In the genomic region with DNA sequence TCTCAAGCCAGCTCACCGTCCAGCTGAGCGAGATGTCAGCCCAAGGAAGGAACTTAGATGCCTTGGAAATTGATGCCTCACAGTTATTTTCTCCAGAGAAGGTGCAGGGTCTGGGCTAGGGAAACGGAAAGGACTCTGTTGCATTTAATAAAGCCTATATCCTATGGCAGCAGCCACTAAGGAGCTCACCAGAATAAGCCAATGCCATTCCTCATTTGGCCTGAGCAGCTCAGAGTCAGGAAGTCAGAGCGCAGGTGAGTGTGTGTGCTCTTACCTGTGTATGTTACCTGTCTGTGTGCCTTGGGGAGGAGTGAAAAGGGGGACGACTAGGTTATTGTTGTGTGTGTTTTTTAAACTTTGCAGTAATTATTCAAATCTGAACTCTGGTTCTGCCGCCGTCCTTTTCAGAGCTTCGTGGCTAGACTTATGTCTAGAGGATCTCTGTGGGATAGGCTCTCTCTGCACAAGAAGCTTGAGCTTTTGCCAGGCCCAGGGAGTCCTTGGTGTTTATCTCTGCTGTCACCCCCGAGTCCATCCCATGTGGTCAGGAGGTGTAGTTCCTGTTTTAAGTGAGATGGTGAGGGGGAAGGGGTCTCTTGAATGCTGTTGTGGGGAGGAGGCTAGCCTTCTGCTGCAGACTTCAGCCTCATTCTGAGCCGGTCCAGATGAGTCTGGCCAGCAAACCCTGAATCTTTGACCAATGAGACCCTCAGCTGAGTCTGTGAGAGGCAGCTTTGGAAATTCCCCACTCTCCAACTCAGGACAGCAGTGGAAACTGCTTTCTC, we compare ENCODE assay signal across 9 cellular contexts. TPM values are rescaled to one million over a fixed set of nuclear protein-coding genes. Genes with fewer than 3 reads are reported as not detected.
DNase-seq lines count a peak whose midpoint lies in the region; ATAC-seq, FAIRE-seq and TF ChIP-seq lines count a peak whose summit lies in the region.
"Had no signal": no experiment of that assay in that cellular context is flagged by ENCODE, and none has a peak within 500 bp of the region (broad histone marks: within the 10 kb centered on the region; RNA-seq: fewer than 3 reads in every experiment).

No MANE protein-coding gene starts in this region.

- H3K9me2 ChIP-seq in MM.1S (replicated peaks; ENCODE audit: insufficient read depth, low read length) = no peaks in the 10 kb centered on the region

- POLR2A ChIA-PET in CD8-positive, alpha-beta memory T cell (lab: Charles Lee) = interaction anchor here (0.5 to 3.1 kb wide), 3 partner anchors 19 to 563 kb away, joined by 3 to 24 read pairs (median 7); a partner anchor contains a TSS
- POLR2A ChIA-PET in K562 (lab: Yijun Ruan, JAX) = interaction anchor here (0.6 to 3.0 kb wide), 9 partner anchors 8 to 349 kb away, joined by 3 to 19 read pairs (median 3); no protein-coding TSS in a partner anchor

- BruUV-seq in K562 (replicated peaks; lab: Mats Ljungman, UMichigan) = no TSS peak

- peaks cover 34% of the 10 kb centered on the region for H3K79me2 ChIP-seq in MM.1S (ENCODE audit: low read length)
- H3K79me2 ChIP-seq in K562 (ENCODE audit: control insufficient read depth, insufficient read depth, low read length) = no peaks in the 10 kb centered on the region
- no peaks in the 10 kb centered on the region for H3K79me2 ChIP-seq in osteoblast (ENCODE audit: insufficient read depth, low read length)

- no peaks in the 10 kb centered on the region for H3K9me3 Mint-ChIP-seq in CD8-positive, alpha-beta memory T cell

- H3K27me3 Mint-ChIP-seq in CD8-positive, alpha-beta memory T cell = peaks cover 6 to 9% of the 10 kb centered on the region in 2 donors

- FAIRE-seq in K562 (lab: Jason Lieb, UNC) = peak; percentile 64

- intact Hi-C loops in K562 (cut with micrococcal nuclease) = loop anchor here (1.0 to 2.0 kb wide), 3 partner anchors 26 to 108 kb away; no protein-coding TSS in a partner anchor

- WGBS in K562 (ENCODE audit: insufficient coverage, low coverage, missing lambda C conversion rate) = 11% methylated on average over 10 of the region's 10 CpGs

- H3K4me1 Mint-ChIP-seq in CD8-positive, alpha-beta memory T cell = peaks cover 21 to 29% (median 27%) of the 10 kb centered on the region in 3 donors

- CTCF ChIA-PET in CD8-positive, alpha-beta memory T cell (lab: Charles Lee) = interaction anchor here (0.6 to 4.6 kb wide), 14 partner anchors 10 to 429 kb away, joined by 3 to 69 read pairs (median 5); a partner anchor contains a TSS
- CTCF ChIA-PET in K562 (lab: Yijun Ruan, JAX; ENCODE audit: low intra/inter-chr PET ratio) = interaction anchor here (1.4 to 1.9 kb wide), 2 partner anchors 26 to 96 kb away, joined by 4 to 16 read pairs; no protein-coding TSS in a partner anchor

- no peak overlapping the region for H3K27ac ChIP-seq in CD8-positive, alpha-beta memory T cell (ENCODE audit: low read depth, low read length)
- H3K27ac ChIP-seq in MM.1S (ENCODE audit: low read length) = peak overlapping the region; percentile 86
- no peak overlapping the region for H3K27ac ChIP-seq in K562 (ENCODE audit: extremely low read depth, low read depth, low read length)
- no peak overlapping the region for H3K27ac ChIP-seq in osteoblast (ENCODE audit: low read depth, low read length)

- DNase-seq in CD8-positive, alpha-beta memory T cell = no peak
- DNase-seq in MM.1S (peak; percentile 59), K562 (ENCODE audit: extremely low read depth in 1 of 4, low spot score in 3 of 4) (peak in 2 of 4 experiments; percentile 60 to 74), osteoblast (ENCODE audit: insufficient read length, low spot score, missing footprints) (no peak), NOMO-1 treated with DMSO at 0.1 percent for 48 hours (lab: John Stamatoyannopoulos, UW; ENCODE audit: unreplicated experiment) (no peak), NCI-H1694 (lab: John Stamatoyannopoulos, UW) (no peak)

- H3K4me3 ChIP-seq in CD8-positive, alpha-beta memory T cell (ENCODE audit: low read length) = no peak overlapping the region
- H3K4me3 ChIP-seq in MM.1S (ENCODE audit: low read length) = peak overlapping the region; percentile 69
- H3K4me3 ChIP-seq in K562 = no peak overlapping the region
- H3K4me3 ChIP-seq in osteoblast (ENCODE audit: insufficient read depth, low read length) = no peak overlapping the region

- ATAC-seq in K562 (peak; percentile 35), HG02678 (IDR thresholded peaks at IDR 0.05; ENCODE audit: unreplicated experiment) (no peak), GM21786 (IDR thresholded peaks at IDR 0.05; ENCODE audit: unreplicated experiment) (no peak)

- in situ Hi-C loops in K562 (cut with MboI) = no loop called here

- TF ChIP-seq CTCF in MM.1S (IDR thresholded peaks at IDR 0.05; ENCODE audit: low read length) (no peak), K562 (IDR thresholded peaks at IDR 0.05 in 2 of 3, conservative IDR thresholded peaks at IDR 0.05 in 1 of 3; ENCODE audit: insufficient read depth in 2 of 3, low read depth in 1 of 3, low read length in 3 of 3) (no peak), osteoblast (IDR thresholded peaks at IDR 0.05; ENCODE audit: extremely low read depth, low read depth, low read length) (no peak)

- H3K36me3 Mint-ChIP-seq in CD8-positive, alpha-beta memory T cell = peaks cover 0 to 6% (median 0%) of the 10 kb centered on the region in 3 donors

- H3K9ac ChIP-seq in MM.1S (ENCODE audit: low read length) (peak overlapping the region; percentile 63), K562 (ENCODE audit: insufficient read depth in 1 of 2, low read depth in 2 of 2, low read length in 2 of 2) (no peak overlapping the region; a peak in 1 of 4 replicates)

- H3F3A ChIP-seq in MM.1S (ENCODE audit: insufficient read depth, low read length) = peaks cover 38% of the 10 kb centered on the region

- no peaks in the 10 kb centered on the region for H4K20me1 ChIP-seq in MM.1S (ENCODE audit: insufficient read depth, low read length)
- no peaks in the 10 kb centered on the region; the same call in 1 of the 2 replicates for H4K20me1 ChIP-seq in K562 (replicated peaks; ENCODE audit: control insufficient read depth, insufficient read depth, low read length)
- H4K20me1 ChIP-seq in osteoblast (ENCODE audit: insufficient read depth, low read length) = no peaks in the 10 kb centered on the region

- H3K4me1 ChIP-seq in CD8-positive, alpha-beta memory T cell (ENCODE audit: insufficient read depth, low read length) = peaks cover 17% of the 10 kb centered on the region
- peaks cover 20% of the 10 kb centered on the region for H3K4me1 ChIP-seq in MM.1S (ENCODE audit: low read length)
- peaks cover 27 to 29% of the 10 kb centered on the region in 2 experiments for H3K4me1 ChIP-seq in K562 (replicated peaks in 1 of 2; ENCODE audit: control insufficient read depth in 2 of 2, insufficient read depth in 2 of 2, low read length in 2 of 2)
- H3K4me1 ChIP-seq in osteoblast (ENCODE audit: insufficient read depth, low read length) = peaks cover 23% of the 10 kb centered on the region

- no peaks in the 10 kb centered on the region for H3K9me3 ChIP-seq in CD8-positive, alpha-beta memory T cell (ENCODE audit: low read length)
- H3K9me3 ChIP-seq in MM.1S (replicated peaks; ENCODE audit: insufficient read depth, low read length) (no peaks in the 10 kb centered on the region), K562 (replicated peaks; ENCODE audit: control insufficient read depth, insufficient read depth, low read depth, low read length) (no peaks in the 10 kb centered on the region), osteoblast (ENCODE audit: low read depth, low read length) (no peaks in the 10 kb centered on the region)
- H3K9me3 ChIP-seq: MG63 had no signal

- no peaks in the 10 kb centered on the region for H3K27me3 ChIP-seq in CD8-positive, alpha-beta memory T cell (ENCODE audit: insufficient read depth, low read length, poor library complexity, severe bottlenecking)
- H3K27me3 ChIP-seq in MM.1S (replicated peaks; ENCODE audit: insufficient read depth, low read length) = peaks cover 8% of the 10 kb centered on the region; the same call in 1 of the 2 replicates
- peaks cover 3 to 13% of the 10 kb centered on the region in 2 experiments; a peak in 3 of 5 replicates for H3K27me3 ChIP-seq in K562 (ENCODE audit: control insufficient read depth in 2 of 2, insufficient read depth in 2 of 2, low read length in 2 of 2)
- H3K27me3 ChIP-seq in osteoblast (ENCODE audit: insufficient read depth, low read length) = peaks cover 7% of the 10 kb centered on the region
- H3K27me3 ChIP-seq: MG63 had no signal

- TF ChIP-seq RAD21 in K562 (CRISPR knock-in tag; conservative IDR thresholded peaks at IDR 0.05 in 1 of 2, IDR thresholded peaks at IDR 0.05 in 1 of 2) = peak in 1 of 2 experiments; percentile 14; a peak in 1 of 4 replicates

- H3K9me1 ChIP-seq in K562 (ENCODE audit: control insufficient read depth, insufficient read depth, low read length) = no peaks in the 10 kb centered on the region

- H2AFZ ChIP-seq in MM.1S (ENCODE audit: low read length) = peak overlapping the region; percentile 46
- H2AFZ ChIP-seq in K562 (ENCODE audit: low read depth, low read length) = peak overlapping the region; percentile 49
- no peak overlapping the region for H2AFZ ChIP-seq in osteoblast (ENCODE audit: low read length)

- TF ChIP-seq EP300 in K562 (IDR thresholded peaks at IDR 0.05; ENCODE audit: low read length) = no peak

- H3K4me2 ChIP-seq in MM.1S (ENCODE audit: low read depth, low read length) = peak overlapping the region; percentile 80
- H3K4me2 ChIP-seq in K562 (ENCODE audit: insufficient read depth, low read length) = peak overlapping the region; percentile 34; the same call in 1 of the 2 replicates
- H3K4me2 ChIP-seq in osteoblast (ENCODE audit: insufficient read depth, low read length) = peak overlapping the region; percentile 33

- H3K4me3 Mint-ChIP-seq in CD8-positive, alpha-beta memory T cell = peak overlapping the region; percentile 86 to 97 (median 95)

- TF ChIP-seq POLR2A in K562 (conservative IDR thresholded peaks at IDR 0.05) = no peak

- no peaks in the 10 kb centered on the region for H3K36me3 ChIP-seq in CD8-positive, alpha-beta memory T cell (ENCODE audit: insufficient read depth, low read length)
- no peaks in the 10 kb centered on the region for H3K36me3 ChIP-seq in MM.1S (replicated peaks; ENCODE audit: insufficient read depth, low read length)
- H3K36me3 ChIP-seq in K562 (ENCODE audit: control insufficient read depth, insufficient read depth, low read length) = no peaks in the 10 kb centered on the region
- no peaks in the 10 kb centered on the region for H3K36me3 ChIP-seq in osteoblast (ENCODE audit: insufficient read depth, low read length)
- H3K36me3 ChIP-seq: MG63 had no signal

- H3K27ac Mint-ChIP-seq in CD8-positive, alpha-beta memory T cell = peak overlapping the region in 6 of 8 donors; percentile 49 to 82 (median 70)

RNA-seq across cellular contexts. Expression of a gene that starts 2.4 kb away (rescaled TPM):
- 1 to 10 TPM; 7.1 to 8.4 TPM for total RNA-seq in CD8-positive, alpha-beta memory T cell
- polyA plus RNA-seq in CD8-positive, alpha-beta memory T cell = 1.4 TPM
- total RNA-seq in K562 (2011; cell fraction: chromatin; rRNA removed; ENCODE audit: low replicate concordance) = 0.44 and 1.0 TPM in 2 replicates
- total RNA-seq in K562 (2011; cell fraction: nucleolus; rRNA removed) = 0.66 and 1.0 TPM in 2 replicates
- 0.51 and 1.1 TPM in 2 replicates for total RNA-seq in K562 (2011; cell fraction: nucleoplasm; rRNA removed)
- total RNA-seq in K562 (2014; rRNA removed) = 1.5 and 1.6 TPM in 2 replicates
- 0.48 and 0.62 TPM in 2 replicates for total RNA-seq in K562 (2014; rRNA removed; fragmentation: Illumina TruSeq; extraction: Trizol)
- total RNA-seq in K562 (2015; rRNA removed; fragmentation: Illumina TruSeq; extraction: Trizol) = 0.94 and 0.98 TPM in 2 replicates
- 1.8 TPM in 2 replicates for total RNA-seq in K562 (2021)
- 0.60 and 1.3 TPM in 2 replicates for polyA plus RNA-seq in K562 (2011; rRNA removed)
- polyA plus RNA-seq in K562 (2011; cell fraction: cytosol; rRNA removed) = 1.6 and 1.7 TPM in 2 replicates
- 1.6 and 1.9 TPM in 2 replicates for polyA plus RNA-seq in K562 (2011; cell fraction: nucleus; rRNA removed)
- 2.0 and 6.3 TPM in 2 replicates for polyA plus RNA-seq in K562 (2012)
- polyA plus RNA-seq in K562 (2014; fragmentation: Illumina TruSeq; extraction: Trizol) = 1.2 and 1.3 TPM in 2 replicates
- polyA plus RNA-seq in K562 (2014; fragmentation: Nextera tagmentation; extraction: Ambion mirVana) = under 1 TPM; 0.06 to 0.10 TPM
- 1.2 and 2.0 TPM in 2 replicates for polyA plus RNA-seq in K562 (2014; rRNA removed)
- polyA minus RNA-seq in K562 (2011; rRNA and poly(A)+ RNA removed) = 0.74 and 1.3 TPM in 2 replicates
- 0.76 and 2.9 TPM in 2 replicates for polyA minus RNA-seq in K562 (2011; cell fraction: cytosol; rRNA and poly(A)+ RNA removed)
- 0.54 and 1.6 TPM in 2 replicates for polyA minus RNA-seq in K562 (2011; cell fraction: nucleus; rRNA and poly(A)+ RNA removed)
- 1.8 and 2.9 TPM in 2 replicates for total RNA-seq in osteoblast

RNA-seq across cellular contexts. Expression of a gene that starts 18.6 kb away (rescaled TPM):
- 10 to 100 TPM; 12.9 to 13.4 TPM for total RNA-seq in CD8-positive, alpha-beta memory T cell
- polyA plus RNA-seq in CD8-positive, alpha-beta memory T cell = 8.6 TPM
- total RNA-seq in K562 (2011; cell fraction: chromatin; rRNA removed; ENCODE audit: low replicate concordance) = 12.5 and 15.3 TPM in 2 replicates
- total RNA-seq in K562 (2011; cell fraction: nucleolus; rRNA removed) = 6.3 and 7.2 TPM in 2 replicates
- total RNA-seq in K562 (2011; cell fraction: nucleoplasm; rRNA removed) = 11.8 and 16.3 TPM in 2 replicates
- total RNA-seq in K562 (2014; rRNA removed) (4.2 and 5.5 TPM in 2 replicates), K562 (2014; rRNA removed; fragmentation: Illumina TruSeq; extraction: Trizol) (7.0 TPM in 2 replicates), K562 (2015; rRNA removed; fragmentation: Illumina TruSeq; extraction: Trizol) (6.6 and 7.1 TPM in 2 replicates), K562 (2021) (6.2 and 7.3 TPM in 2 replicates), osteoblast (16.5 and 18.1 TPM in 2 replicates)
- polyA plus RNA-seq in K562 (2011; rRNA removed) (6.3 and 7.0 TPM in 2 replicates), K562 (2014; fragmentation: Illumina TruSeq; extraction: Trizol) (6.3 and 6.9 TPM in 2 replicates), K562 (2014; fragmentation: Nextera tagmentation; extraction: Ambion mirVana) (1 to 10 TPM; 4.6 to 5.0 TPM), K562 (2014; rRNA removed) (4.8 and 5.4 TPM in 2 replicates)
- 2.3 and 4.7 TPM in 2 replicates for polyA plus RNA-seq in K562 (2011; cell fraction: cytosol; rRNA removed)
- 2.9 and 3.0 TPM in 2 replicates for polyA plus RNA-seq in K562 (2011; cell fraction: nucleus; rRNA removed)
- 5.6 and 8.7 TPM in 2 replicates for polyA plus RNA-seq in K562 (2012)
- polyA minus RNA-seq in K562 (2011; rRNA and poly(A)+ RNA removed) = 11.5 and 13.9 TPM in 2 replicates
- polyA minus RNA-seq in K562 (2011; cell fraction: cytosol; rRNA and poly(A)+ RNA removed) = 4.2 and 4.4 TPM in 2 replicates
- 4.6 and 8.2 TPM in 2 replicates for polyA minus RNA-seq in K562 (2011; cell fraction: nucleus; rRNA and poly(A)+ RNA removed)
